ENCODE assay signal across 16 cellular contexts in the genomic region with DNA sequence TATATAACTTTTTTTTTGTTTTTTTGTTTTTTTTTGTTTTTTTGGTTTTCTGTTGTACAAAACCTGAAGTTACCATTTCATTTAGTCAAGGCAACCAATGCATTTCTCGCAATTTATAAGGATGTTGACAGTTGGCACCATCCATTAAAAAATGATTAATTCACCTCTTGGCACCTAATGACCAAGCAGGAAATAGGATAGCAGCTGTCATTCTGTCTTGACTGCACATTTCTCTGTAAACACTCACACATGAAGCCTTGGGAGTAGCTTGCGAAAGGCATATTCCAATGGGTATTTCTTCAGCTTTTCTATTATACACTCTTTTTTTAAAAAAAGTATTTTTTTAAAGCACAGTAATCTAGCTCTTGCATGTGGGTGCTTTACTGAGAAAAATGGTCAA.
"Had no signal": no experiment of that assay in that cellular context is flagged by ENCODE, and none has a peak within 500 bp of the region (broad histone marks: within the 10 kb centered on the region; RNA-seq: fewer than 3 reads in every experiment).

No MANE protein-coding gene starts in this region.

- ATAC-seq: activated CD4-positive, alpha-beta T cell treated with anti-CD3 and anti-CD28 coated beads for 36 hours; activated CD8-positive, alpha-beta T cell treated with anti-CD3 and anti-CD28 coated beads for 36 hours; activated T-cell treated with anti-CD3 and anti-CD28 coated beads, Interleukin-2, amount 50 U/mL, for 72 hours; heart left ventricle; left lung; right cardiac atrium; stimulated activated effector memory CD8-positive, alpha-beta T cell treated with anti-CD3 and anti-CD28 coated beads, Interleukin-12 subunit alpha, Interleukin-12 subunit beta, amount 100 ng/mL, for 72 hours had no signal

- FAIRE-seq: frontal cortex had no signal

- DNase-seq: activated CD4-positive, alpha-beta T cell treated with anti-CD3 and anti-CD28 coated beads for 36 hours; activated CD8-positive, alpha-beta memory T cell treated with anti-CD3 and anti-CD28 coated beads, Interleukin-2, amount 50 U/mL, for 4 hours; activated CD8-positive, alpha-beta T cell treated with anti-CD3 and anti-CD28 coated beads for 36 hours; activated gamma-delta T cell treated with Interleukin-2 at 50 U/mL for 16 hours; activated naive CD8-positive, alpha-beta T cell treated with anti-CD3 and anti-CD28 coated beads for 36 hours; activated T-cell treated with anti-CD3 and anti-CD28 coated beads, Interleukin-2, amount 50 U/mL, for 72 hours; anterior cingulate cortex; dorsolateral prefrontal cortex; heart left ventricle; left lung; occipital lobe; right cardiac atrium had no signal

- H3K4me3 ChIP-seq: dorsolateral prefrontal cortex, heart left ventricle, left lung, smooth muscle cell, tibial nerve had no signal
